ENCODE assay signal across 11 cellular contexts in genomic region chr12:115998789-115999478, GRCh38.
DNase-seq lines count a peak whose midpoint lies in the region; ATAC-seq and TF ChIP-seq lines count a peak whose summit lies in the region.
"Had no signal": no experiment of that assay in that cellular context is flagged by ENCODE, and none has a peak within 500 bp of the region (broad histone marks: within the 10 kb centered on the region; RNA-seq: fewer than 3 reads in every experiment).

No MANE protein-coding gene starts in this region.

- DNase-seq in GM23338 (ENCODE audit: low spot score) (no peak), left lung (no peak), gastrocnemius medialis (no peak), posterior cingulate gyrus (no peak), DMS114 treated with DMSO at 0.1 percent for 48 hours (lab: John Stamatoyannopoulos, UW; ENCODE audit: unreplicated experiment) (no peak)
- no peak for DNase-seq in stimulated activated CD4-positive, alpha-beta T cell treated with anti-CD3 and anti-CD28 coated beads, Interleukin-12 subunit alpha, Interleukin-12 subunit beta, amount 100 ng/mL, for 4 hours
- DNase-seq: activated CD4-positive, alpha-beta T cell treated with anti-CD3 and anti-CD28 coated beads, Interleukin-2, amount 50 U/mL, for 48 hours had no signal

- peaks cover 12% of the 10 kb centered on the region for H3K4me1 Mint-ChIP-seq in GM23338

- TF ChIP-seq POLR2A in gastrocnemius medialis (IDR thresholded peaks at IDR 0.05): no peak

- TF ChIP-seq CTCF in GM23338 (conservative IDR thresholded peaks at IDR 0.05; ENCODE audit: low read depth in 2 of 2) (no peak), VCaP (conservative IDR thresholded peaks at IDR 0.05) (no peak), left lung (IDR thresholded peaks at IDR 0.05) (no peak), gastrocnemius medialis (IDR thresholded peaks at IDR 0.05 in 4 of 5, conservative IDR thresholded peaks at IDR 0.05 in 1 of 5) (no peak)

- H3K4me3 Mint-ChIP-seq in GM23338: no peak overlapping the region
- H3K4me3 Mint-ChIP-seq: CD4-positive, CD25-positive, alpha-beta regulatory T cell had no signal

- H3K27ac ChIP-seq in GM23338 (ENCODE audit: low read depth) (peak overlapping the region; percentile 19; the same call in 1 of the 2 replicates), VCaP (peak overlapping the region; percentile 92), left lung (peak overlapping the region in 1 of 2 donors; percentile 4), gastrocnemius medialis (peak overlapping the region; percentile 37 to 51 (median 44))

- H3K4me1 ChIP-seq in GM23338 (ENCODE audit: insufficient read depth) (no peaks in the 10 kb centered on the region), left lung (peaks cover 10 to 12% of the 10 kb centered on the region in 2 donors), gastrocnemius medialis (peaks cover 18 to 29% of the 10 kb centered on the region in 2 donors)

- no peak overlapping the region for H2AFZ ChIP-seq in GM23338

- intact Hi-C loops in left lung (cut with DNase I) (no loop called here), gastrocnemius medialis (cut with DNase I; ENCODE audit: low total_unique reads) (loop anchor here (1.0 to 5.0 kb wide), 2 partner anchors 237 to 708 kb away; no protein-coding TSS in a partner anchor), posterior cingulate gyrus (cut with DNase I) (loop anchor here (1.0 to 5.0 kb wide), 2 partner anchors 238 to 598 kb away; no protein-coding TSS in a partner anchor)

- peaks cover 9% of the 10 kb centered on the region; the same call in 2 of the 3 replicates for H3K36me3 Mint-ChIP-seq in GM23338 (ENCODE audit: low read depth)

- no peak overlapping the region for H3K4me3 ChIP-seq in GM23338
- no peak overlapping the region for H3K4me3 ChIP-seq in left lung
- H3K4me3 ChIP-seq in gastrocnemius medialis: no peak overlapping the region
- H3K4me3 ChIP-seq: coronary artery had no signal

- H3K79me2 ChIP-seq in GM23338 (replicated peaks; ENCODE audit: insufficient read depth): no peaks in the 10 kb centered on the region

- in situ Hi-C loops in gastrocnemius medialis (cut with MboI; ENCODE audit: low sequenced_read_pairs in 4 of 4): loop anchor here (5.0 to 25.0 kb wide), 7 partner anchors 233 to 713 kb away; no protein-coding TSS in a partner anchor

- ATAC-seq in GM23338: no peak
- ATAC-seq in left lung: peak; percentile 47
- no peak for ATAC-seq in gastrocnemius medialis
- no peak for ATAC-seq in GM21717 (IDR thresholded peaks at IDR 0.05; ENCODE audit: unreplicated experiment)

- H3K27me3 Mint-ChIP-seq in GM23338 (ENCODE audit: insufficient read depth, low read depth, poor library complexity): no peaks in the 10 kb centered on the region
- H3K27me3 Mint-ChIP-seq: CD4-positive, CD25-positive, alpha-beta regulatory T cell had no signal

- no peak overlapping the region for H3K4me2 ChIP-seq in GM23338

- H3K27me3 ChIP-seq in GM23338 (ENCODE audit: insufficient read depth) (no peaks in the 10 kb centered on the region), left lung (no peaks in the 10 kb centered on the region), gastrocnemius medialis (no peaks in the 10 kb centered on the region)

- no peaks in the 10 kb centered on the region for H3K9me2 ChIP-seq in GM23338 (ENCODE audit: insufficient read depth)

- no peaks in the 10 kb centered on the region for H4K20me1 ChIP-seq in GM23338 (replicated peaks; ENCODE audit: insufficient read depth)

- no peak overlapping the region; the same call in 1 of the 2 replicates for H3K27ac Mint-ChIP-seq in GM23338

- H3K9me3 Mint-ChIP-seq in GM23338: no peaks in the 10 kb centered on the region
- H3K9me3 Mint-ChIP-seq: CD4-positive, CD25-positive, alpha-beta regulatory T cell had no signal

- no peaks in the 10 kb centered on the region for H3F3A ChIP-seq in GM23338 (replicated peaks; ENCODE audit: low read depth)

- peaks cover 3% of the 10 kb centered on the region; the same call in 1 of the 2 replicates for H3K36me3 ChIP-seq in GM23338 (ENCODE audit: insufficient read depth)
- H3K36me3 ChIP-seq in left lung: peaks cover 0 to 61% of the 10 kb centered on the region in 2 donors
- peaks cover 0 to 36% of the 10 kb centered on the region in 2 donors for H3K36me3 ChIP-seq in gastrocnemius medialis

- H3K9me3 ChIP-seq in left lung: no peaks in the 10 kb centered on the region
- H3K9me3 ChIP-seq in gastrocnemius medialis: no peaks in the 10 kb centered on the region

TF ChIP-seq in GM23338, 12 proteins besides CTCF, POLR2A, EP300 and RAD21:
- TF ChIP-seq POLR2AphosphoS5 (IDR thresholded peaks at IDR 0.05; ENCODE audit: low read depth) (no peak), STAT1 (IDR thresholded peaks at IDR 0.05; ENCODE audit: unreplicated experiment) (no peak), ZNF462 (CRISPR knock-in tag; IDR thresholded peaks at IDR 0.05) (no peak), EZH2phosphoT487 (IDR thresholded peaks at IDR 0.05; ENCODE audit: unreplicated experiment) (no peak), NANOG (IDR thresholded peaks at IDR 0.05; ENCODE audit: borderline replicate concordance) (no peak), ZNF331 (CRISPR knock-in tag; IDR thresholded peaks at IDR 0.05; ENCODE audit: low read depth) (no peak)
TF ChIP-seq in GM23338: peak in this region for 0.

Comparison
In these comparisons a context has a peak if more than half of its experiments do, and no peak if none do; other contexts are left out.
1. intact Hi-C loops: an anchor here in gastrocnemius medialis (1.0 to 5.0 kb wide) and posterior cingulate gyrus (1.0 to 5.0 kb wide); none called in left lung.